25 cellular contexts compared by ENCODE assay signal in genomic region chr3:188031106-188031505, GRCh38.
"Had no signal": no experiment of that assay in that cellular context is flagged by ENCODE, and none has a peak within 500 bp of the region (broad histone marks: within the 10 kb centered on the region; RNA-seq: fewer than 3 reads in every experiment).

No MANE protein-coding gene starts in this region.

- H3K4me3 Mint-ChIP-seq: endodermal cell; memory B cell; mesothelial cell of epicardium; natural killer cell; neural crest cell; stimulated activated naive B cell treated with anti-CD40 and anti-IgM and Interleukin-4, amounts not matched to agents 10 μg/mL and 1 μg/mL and 100 μg/mL, for 72 hours; stimulated activated naive CD8-positive, alpha-beta T cell treated with anti-CD3 and anti-CD28 coated beads, Interleukin-15, amount 100 ng/mL, for 72 hours had no signal

- H3K36me3 ChIP-seq: colonic mucosa, heart left ventricle, sigmoid colon, transverse colon had no signal

- H3K4me1 ChIP-seq: colonic mucosa, sigmoid colon, testis had no signal

- H3K27me3 Mint-ChIP-seq: stimulated activated naive B cell treated with anti-CD40 and anti-IgM and Interleukin-4, amounts not matched to agents 10 μg/mL and 1 μg/mL and 100 μg/mL, for 72 hours; stimulated activated naive CD8-positive, alpha-beta T cell treated with anti-CD3 and anti-CD28 coated beads, Interleukin-15, amount 100 ng/mL, for 72 hours had no signal

- H3K4me1 Mint-ChIP-seq: natural killer cell; neural crest cell; stimulated activated naive CD8-positive, alpha-beta T cell treated with anti-CD3 and anti-CD28 coated beads, Interleukin-15, amount 100 ng/mL, for 72 hours had no signal

- H3K27me3 ChIP-seq: colonic mucosa, heart left ventricle, sigmoid colon, testis, transverse colon had no signal

- H3K27ac ChIP-seq: colonic mucosa, sigmoid colon, skin epidermis, testis, transverse colon had no signal

- H3K9me3 ChIP-seq: colonic mucosa, heart left ventricle, sigmoid colon, testis, transverse colon had no signal

- H3K36me3 Mint-ChIP-seq: memory B cell; mesothelial cell of epicardium; natural killer cell; stimulated activated naive B cell treated with anti-CD40 and anti-IgM and Interleukin-4, amounts not matched to agents 10 μg/mL and 1 μg/mL and 100 μg/mL, for 72 hours had no signal

- FAIRE-seq: endothelial cell of umbilical vein, islet of Langerhans, urothelium cell line had no signal

- H3K4me3 ChIP-seq: colonic mucosa, heart left ventricle, sigmoid colon, skin epidermis, testis, transverse colon had no signal

- DNase-seq: colonic mucosa; dermis blood vessel endothelial cell; effector CD4-positive, alpha-beta T cell; endodermal cell; erythroblast; foreskin melanocyte; heart left ventricle; hippocampal formation; kidney glomerular epithelial cell; natural killer cell; posterior cingulate gyrus; sigmoid colon; stimulated activated CD4-positive, alpha-beta T cell treated with anti-CD3 and anti-CD28 coated beads, Interleukin-2, amount 100 ng/mL, for 24 hours; stimulated activated CD4-positive, alpha-beta T cell treated with anti-CD3 and anti-CD28 coated beads, Interleukin-4, amount 100 ng/mL, for 4 hours; stimulated activated naive B cell treated with anti-CD40 and anti-IgM and Interleukin-4, amounts not matched to agents 10 μg/mL and 1 μg/mL and 100 μg/mL, for 72 hours; stimulated activated naive CD8-positive, alpha-beta T cell treated with anti-CD3 and anti-CD28 coated beads, Interleukin-15, amount 100 ng/mL, for 72 hours; testis; transverse colon had no signal

- ATAC-seq: natural killer cell; stimulated activated naive B cell treated with anti-CD40 and anti-IgM and Interleukin-4, amounts not matched to agents 10 μg/mL and 1 μg/mL and 100 μg/mL, for 72 hours; stimulated activated naive CD8-positive, alpha-beta T cell treated with anti-CD3 and anti-CD28 coated beads, Interleukin-15, amount 100 ng/mL, for 72 hours had no signal

- H3K9me3 Mint-ChIP-seq: endodermal cell, memory B cell, natural killer cell had no signal

- H3K27ac Mint-ChIP-seq: endodermal cell; memory B cell; mesothelial cell of epicardium; natural killer cell; stimulated activated naive B cell treated with anti-CD40 and anti-IgM and Interleukin-4, amounts not matched to agents 10 μg/mL and 1 μg/mL and 100 μg/mL, for 72 hours; stimulated activated naive CD8-positive, alpha-beta T cell treated with anti-CD3 and anti-CD28 coated beads, Interleukin-15, amount 100 ng/mL, for 72 hours had no signal
